8 cellular contexts compared by ENCODE assay signal in the genomic region with DNA sequence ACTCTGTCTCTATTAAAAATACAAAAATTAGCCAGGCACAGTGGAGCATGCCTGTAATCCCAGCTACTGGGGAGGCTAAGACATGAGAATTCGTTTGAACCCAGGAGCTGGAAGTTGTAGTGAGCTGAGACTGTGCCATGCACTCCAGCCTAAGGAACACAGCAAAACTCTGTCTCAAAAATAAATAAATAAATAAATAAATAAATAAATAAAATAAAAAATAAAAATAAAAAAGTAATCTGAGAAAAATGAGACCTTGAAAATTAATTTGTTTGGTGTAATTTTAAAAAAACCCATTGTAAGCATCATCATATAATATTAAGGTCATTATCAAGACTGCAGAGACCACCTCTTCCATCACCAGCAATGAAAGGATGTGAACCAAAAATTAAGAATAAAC.
"Had no signal": no experiment of that assay in that cellular context is flagged by ENCODE, and none has a peak within 500 bp of the region (broad histone marks: within the 10 kb centered on the region; RNA-seq: fewer than 3 reads in every experiment).

No MANE protein-coding gene starts in this region.

- FAIRE-seq: HTR-8/SVneo, K562 had no signal

- H3K4me3 ChIP-seq: GM23248, HAP-1, K562 had no signal

- ATAC-seq: HCT116, K562 had no signal

- H3K4me1 ChIP-seq: HAP-1 had no signal

- H3K36me3 ChIP-seq: HAP-1 had no signal

- H3K9me3 ChIP-seq: HAP-1 had no signal

- H3K27ac ChIP-seq: GM23248 had no signal

- DNase-seq: GM23248, GOT3, H7, IMR-90 had no signal
